Comparison of ENCODE assay signal across 38 cellular contexts in genomic region chr4:122475233-122475632, GRCh38. TPM values are rescaled to one million over a fixed set of nuclear protein-coding genes. Genes with fewer than 3 reads are reported as not detected.
"Had no signal": no experiment of that assay in that cellular context is flagged by ENCODE, and none has a peak within 500 bp of the region (broad histone marks: within the 10 kb centered on the region; RNA-seq: fewer than 3 reads in every experiment).

No MANE protein-coding gene starts in this region.

- DNase-seq: Kasumi-1, MG63, MM.1S, MV-4-11, NCI-H1048, NCI-H1092, NCI-H1092 treated with DMSO at 0.1 percent for 48 hours, NCI-H1105, NCI-H1105 treated with DMSO at 0.1 percent for 48 hours, NCI-H1417, NCI-H1417 treated with DMSO at 0.1 percent for 48 hours, NCI-H1436, NCI-H1436 treated with DMSO at 0.1 percent for 48 hours, NCI-H146, NCI-H1694, NCI-H1694 treated with DMSO at 0.1 percent for 48 hours, NCI-H187, NCI-H187 treated with DMSO at 0.1 percent for 48 hours, NCI-H1930, NCI-H2029, NCI-H2029 treated with DMSO at 0.1 percent for 48 hours, NCI-H2081, NCI-H2081 treated with DMSO at 0.1 percent for 48 hours, NCI-H2107, NCI-H2171, NCI-H2171 treated with DMSO at 0.1 percent for 48 hours, NCI-H2227 treated with DMSO at 0.1 percent for 48 hours, NCI-H226, NCI-H345, NCI-H446, NCI-H446 treated with DMSO at 0.1 percent for 48 hours, NCI-H510A, NCI-H510A treated with DMSO at 0.1 percent for 48 hours, NCI-H524 had no signal

- H3K36me3 ChIP-seq: MG63 had no signal

- H3K9me3 ChIP-seq: MG63 had no signal

- H3K4me3 ChIP-seq: MG63 had no signal

- H3K27me3 ChIP-seq: MG63 had no signal

RNA-seq across cellular contexts. Expression of gene IL2, which starts 18.7 kb away (rescaled TPM):
- total RNA-seq: LHCN-M2, M059J, MCF 10A, NCI-H460 had no signal
